1 cellular context compared by ENCODE assay signal in genomic region chr2:111108745-111109271, GRCh38.
TF ChIP-seq lines count a peak whose summit lies in the region.

No MANE protein-coding gene starts in this region.

TF ChIP-seq in K562, 482 proteins besides CTCF, POLR2A, EP300 and RAD21 (continued from another document):
- no peak for TF ChIP-seq RNF219 (CRISPR knock-in tag; IDR thresholded peaks at IDR 0.05)
- no peak for TF ChIP-seq HNRNPL (IDR thresholded peaks at IDR 0.05; ENCODE audit: low read depth, low read length)
- TF ChIP-seq OTX1 (CRISPR knock-in tag; IDR thresholded peaks at IDR 0.05), result no peak
- TF ChIP-seq FOXJ2 (tag; IDR thresholded peaks at IDR 0.05), result no peak
- TF ChIP-seq KAT7 (CRISPR knock-in tag; IDR thresholded peaks at IDR 0.05; ENCODE audit: borderline replicate concordance), result no peak
- no peak for TF ChIP-seq GABPB1 (CRISPR knock-in tag; IDR thresholded peaks at IDR 0.05)
- TF ChIP-seq PHTF2 (CRISPR knock-in tag; IDR thresholded peaks at IDR 0.05), result no peak
